Comparison of ENCODE assay signal across 33 cellular contexts in genomic region chr1:156532374-156532773, GRCh38. TPM values are rescaled to one million over a fixed set of nuclear protein-coding genes. Genes with fewer than 3 reads are reported as not detected.
"Had no signal": no experiment of that assay in that cellular context is flagged by ENCODE, and none has a peak within 500 bp of the region (broad histone marks: within the 10 kb centered on the region; RNA-seq: fewer than 3 reads in every experiment).

No MANE protein-coding gene starts in this region.

- H3K27me3 ChIP-seq: colonic mucosa, esophagus squamous epithelium, gastrocnemius medialis, heart right ventricle, left lung had no signal

- H3K4me3 ChIP-seq: colonic mucosa, esophagus squamous epithelium, gastrocnemius medialis, heart right ventricle, left lung, lower lobe of right lung, mucosa of descending colon had no signal

- FAIRE-seq: endometrium, islet of Langerhans, keratinocyte had no signal

- H3K4me1 ChIP-seq: colonic mucosa, esophagus squamous epithelium, left lung had no signal

- H3K27ac ChIP-seq: colonic mucosa, epithelial cell of prostate, esophagus squamous epithelium, heart right ventricle, left lung, lower lobe of right lung had no signal

- DNase-seq: cerebellar nuclear complex; colonic mucosa; cortex of kidney; effector CD8-positive, alpha-beta T cell; effector memory CD8-positive, alpha-beta T cell; endodermal cell; erythroblast; esophagus squamous epithelium; foreskin fibroblast; foreskin melanocyte; glutamatergic neuron; head of caudate nucleus; heart right ventricle; hippocampal formation; left cardiac atrium; left lung; left ventricle myocardium superior; lower lobe of right lung; mesenchymal stem cell; mucosa of descending colon had no signal

- H3K36me3 ChIP-seq: colonic mucosa, gastrocnemius medialis, lower lobe of right lung had no signal

- H3K9me3 ChIP-seq: colonic mucosa, esophagus squamous epithelium, gastrocnemius medialis, heart right ventricle, left lung, lower lobe of right lung, mucosa of descending colon had no signal

- ATAC-seq: effector memory CD8-positive, alpha-beta T cell; esophagus mucosa; heart right ventricle; left cardiac atrium; left lung; left ventricle myocardium superior; lower lobe of right lung; mucosa of descending colon had no signal

RNA-seq across cellular contexts. Expression of gene TTC24, which starts 47.1 kb away (rescaled TPM):
- total RNA-seq: chondrocyte, colonic mucosa, dermis microvascular lymphatic vessel endothelial cell, endodermal cell, esophagus mucosa, esophagus squamous epithelium, glomerular endothelial cell, kidney epithelial cell, left cardiac atrium, left lung, left ventricle myocardium superior, lower lobe of right lung, lung microvascular endothelial cell, mesenteric fat pad, mesothelial cell of epicardium had no signal
- polyA plus RNA-seq: keratinocyte had no signal
